In the genomic region with DNA sequence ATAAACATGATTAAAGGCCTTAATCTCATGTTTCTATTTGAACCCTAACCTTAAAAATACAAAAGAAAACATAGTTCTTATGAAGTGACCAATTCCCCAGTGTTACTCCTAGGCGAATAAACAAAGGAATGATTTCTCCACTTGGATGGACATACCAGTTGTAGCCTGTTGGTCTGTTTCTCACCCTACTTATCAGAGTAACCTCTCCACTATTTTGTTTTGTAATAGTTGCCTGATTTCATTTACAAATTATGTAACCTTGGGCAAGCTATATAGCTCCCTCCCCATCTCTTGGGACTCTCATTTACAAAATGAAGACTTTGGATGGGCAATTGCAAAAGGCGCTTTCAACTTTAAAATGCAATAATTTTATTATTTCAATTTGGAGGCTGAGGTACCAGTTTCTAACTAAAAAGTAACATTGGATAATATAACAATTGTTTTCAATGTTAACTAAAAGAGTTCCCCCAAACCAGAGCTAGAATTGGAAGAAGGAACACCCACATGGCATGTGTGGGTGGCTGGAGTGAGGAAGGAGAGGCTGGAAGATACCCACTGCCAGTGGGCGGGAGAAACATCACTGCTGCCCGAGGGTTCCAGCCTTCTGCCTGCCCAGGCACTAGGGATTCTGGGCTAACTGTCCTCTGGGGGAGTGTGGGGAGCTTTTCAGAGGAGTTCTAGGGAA, we compare ENCODE assay signal across 1 cellular context.
TF ChIP-seq lines count a peak whose summit lies in the region.

No MANE protein-coding gene starts in this region.

TF ChIP-seq in HEK293, 187 proteins besides CTCF, POLR2A, EP300 and RAD21 (continued from another document):
- TF ChIP-seq, protein P1, sequence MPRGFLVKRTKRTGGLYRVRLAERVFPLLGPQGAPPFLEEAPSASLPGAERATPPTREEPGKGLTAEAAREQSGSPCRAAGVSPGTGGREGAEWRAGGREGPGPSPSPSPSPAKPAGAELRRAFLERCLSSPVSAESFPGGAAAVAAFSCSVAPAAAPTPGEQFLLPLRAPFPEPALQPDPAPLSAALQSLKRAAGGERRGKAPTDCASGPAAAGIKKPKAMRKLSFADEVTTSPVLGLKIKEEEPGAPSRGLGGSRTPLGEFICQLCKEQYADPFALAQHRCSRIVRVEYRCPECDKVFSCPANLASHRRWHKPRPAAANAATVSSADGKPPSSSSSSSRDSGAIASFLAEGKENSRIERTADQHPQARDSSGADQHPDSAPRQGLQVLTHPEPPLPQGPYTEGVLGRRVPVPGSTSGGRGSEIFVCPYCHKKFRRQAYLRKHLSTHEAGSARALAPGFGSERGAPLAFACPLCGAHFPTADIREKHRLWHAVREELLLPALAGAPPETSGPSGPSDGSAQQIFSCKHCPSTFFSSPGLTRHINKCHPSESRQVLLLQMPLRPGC (tag by site-specific recombination; IDR thresholded peaks at IDR 0.05): no peak
